ENCODE assay signal across 1 cellular context in the genomic region with DNA sequence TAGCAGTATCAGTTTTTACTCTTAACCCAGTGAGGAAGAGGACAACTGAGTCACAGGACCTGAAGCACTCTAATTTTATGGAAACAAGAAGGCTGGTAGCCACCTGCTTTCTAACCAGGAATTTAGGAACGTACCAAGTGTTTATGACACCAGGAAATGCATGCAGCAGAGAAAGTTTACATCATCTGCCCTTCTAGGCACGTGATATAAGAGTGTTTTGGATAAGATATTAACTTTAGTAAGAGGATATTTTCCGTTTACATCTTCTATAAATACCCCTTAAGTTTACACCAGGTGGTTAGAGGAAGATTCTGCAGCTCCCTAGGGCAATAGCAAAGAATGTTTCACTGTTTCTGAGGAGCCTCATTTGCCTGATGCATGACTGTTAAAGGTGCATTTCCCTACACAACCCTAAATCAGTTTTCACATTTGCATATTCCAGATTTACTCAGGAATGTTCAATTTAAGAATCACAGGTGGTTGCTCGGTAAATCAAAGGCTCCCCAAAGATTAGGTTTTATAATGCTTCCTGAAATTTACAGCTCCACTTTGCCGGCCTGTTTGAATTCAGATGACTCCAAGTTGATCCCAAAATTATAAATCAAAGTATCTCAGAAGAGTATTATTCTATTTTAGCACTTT.
TF ChIP-seq lines count a peak whose summit lies in the region.

No MANE protein-coding gene starts in this region.

TF ChIP-seq in WTC11, 78 proteins besides CTCF, POLR2A, EP300 and RAD21 (continued from another document):
- TF ChIP-seq ATF2 (CRISPR knock-in tag; IDR thresholded peaks at IDR 0.05; ENCODE audit: borderline replicate concordance, low read depth) (no peak), ESRRA (CRISPR knock-in tag; IDR thresholded peaks at IDR 0.05; ENCODE audit: borderline replicate concordance) (no peak), ZNF423 (CRISPR knock-in tag; IDR thresholded peaks at IDR 0.05) (no peak), ZNF512 (CRISPR knock-in tag; IDR thresholded peaks at IDR 0.05; ENCODE audit: borderline replicate concordance) (no peak), TEAD4 (CRISPR knock-in tag; IDR thresholded peaks at IDR 0.05) (no peak), ELF4 (CRISPR knock-in tag; IDR thresholded peaks at IDR 0.05; ENCODE audit: low read depth) (no peak)
- TF ChIP-seq, protein P1, sequence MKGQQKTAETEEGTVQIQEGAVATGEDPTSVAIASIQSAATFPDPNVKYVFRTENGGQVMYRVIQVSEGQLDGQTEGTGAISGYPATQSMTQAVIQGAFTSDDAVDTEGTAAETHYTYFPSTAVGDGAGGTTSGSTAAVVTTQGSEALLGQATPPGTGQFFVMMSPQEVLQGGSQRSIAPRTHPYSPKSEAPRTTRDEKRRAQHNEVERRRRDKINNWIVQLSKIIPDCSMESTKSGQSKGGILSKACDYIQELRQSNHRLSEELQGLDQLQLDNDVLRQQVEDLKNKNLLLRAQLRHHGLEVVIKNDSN (CRISPR knock-in tag; IDR thresholded peaks at IDR 0.05) = no peak
